ENCODE assay signal across 26 cellular contexts in genomic region chr9:98869866-98870265, GRCh38.
"Had no signal": no experiment of that assay in that cellular context is flagged by ENCODE, and none has a peak within 500 bp of the region (broad histone marks: within the 10 kb centered on the region; RNA-seq: fewer than 3 reads in every experiment).

No MANE protein-coding gene starts in this region.

- H3K4me3 ChIP-seq: ascending aorta, body of pancreas, Peyer's patch had no signal

- H3K4me3 Mint-ChIP-seq: activated CD8-positive, alpha-beta T cell treated with anti-CD3 and anti-CD28 coated beads for 36 hours; activated naive CD8-positive, alpha-beta T cell treated with anti-CD3 and anti-CD28 coated beads, Interleukin-2, amount 50 U/mL, for 24 hours; activated T-cell treated with anti-CD3 and anti-CD28 coated beads, Interleukin-2, amount 50 U/mL, for 24 hours; activated T-helper 1 cell treated with anti-CD3 and anti-CD28 coated beads, Interleukin-12 subunit alpha, Interleukin-12 subunit beta, Interleukin-2, Interleukin-4 antibody, amounts not matched to agents 30 ng/mL and 10 ng/mL and 1 ng/mL, durations not matched to agents 14 hours and 24 hours and 36 hours; central memory CD8-positive, alpha-beta T cell; T-helper 2 cell treated with Interferon-gamma antibody and Interleukin-4, amounts not matched to agents 5 μg/mL and 100 μg/mL, for 36 hours had no signal

- H3K4me1 Mint-ChIP-seq: activated naive CD8-positive, alpha-beta T cell treated with anti-CD3 and anti-CD28 coated beads, Interleukin-2, amount 50 U/mL, for 24 hours; central memory CD8-positive, alpha-beta T cell had no signal

- ATAC-seq: activated CD4-positive, CD25-positive, alpha-beta regulatory T cell treated with anti-CD3 and anti-CD28 coated beads, Interleukin-2, amount 50 U/mL, for 24 hours; activated CD8-positive, alpha-beta T cell treated with anti-CD3 and anti-CD28 coated beads for 36 hours; activated naive CD4-positive, alpha-beta T cell treated with anti-CD3 and anti-CD28 coated beads, Interleukin-2, amount 50 U/mL, for 72 hours; activated naive CD8-positive, alpha-beta T cell treated with anti-CD3 and anti-CD28 coated beads, Interleukin-2, amount 50 U/mL, for 24 hours; body of pancreas had no signal

- FAIRE-seq: bronchial epithelial cell had no signal

- H3K9me3 Mint-ChIP-seq: activated CD8-positive, alpha-beta T cell treated with anti-CD3 and anti-CD28 coated beads for 36 hours; activated naive CD8-positive, alpha-beta T cell treated with anti-CD3 and anti-CD28 coated beads, Interleukin-2, amount 50 U/mL, for 24 hours; activated T-cell treated with anti-CD3 and anti-CD28 coated beads, Interleukin-2, amount 50 U/mL, for 24 hours; activated T-helper 1 cell treated with anti-CD3 and anti-CD28 coated beads, Interleukin-12 subunit alpha, Interleukin-12 subunit beta, Interleukin-2, Interleukin-4 antibody, amounts not matched to agents 30 ng/mL and 10 ng/mL and 1 ng/mL, durations not matched to agents 14 hours and 24 hours and 36 hours; central memory CD8-positive, alpha-beta T cell; T-helper 2 cell treated with Interferon-gamma antibody and Interleukin-4, amounts not matched to agents 5 μg/mL and 100 μg/mL, for 36 hours had no signal

- DNase-seq: activated CD4-positive, alpha-beta T cell treated with anti-CD3 and anti-CD28 coated beads for 4 hours; activated CD8-positive, alpha-beta memory T cell treated with anti-CD3 and anti-CD28 coated beads, Interleukin-2, amount 50 U/mL, for 48 hours; activated CD8-positive, alpha-beta T cell treated with anti-CD3 and anti-CD28 coated beads for 36 hours; activated effector memory CD4-positive, alpha-beta T cell treated with anti-CD3 and anti-CD28 coated beads, Interleukin-2, amount 50 U/mL, for 16 hours; activated naive CD4-positive, alpha-beta T cell treated with Interleukin-2 at 50 U/mL for 16 hours; activated naive CD8-positive, alpha-beta T cell treated with anti-CD3 and anti-CD28 coated beads, Interleukin-2, amount 50 U/mL, for 24 hours; activated T-cell treated with anti-CD3 and anti-CD28 coated beads, Interleukin-2, amount 50 U/mL, for 24 hours; amniotic stem cell; Kasumi-1; KBM-7; MM.1S; NCI-H1105; NCI-H1436; NCI-H1694 treated with DMSO at 0.1 percent for 48 hours; NCI-H2029 treated with DMSO at 0.1 percent for 48 hours; NCI-H510A treated with DMSO at 0.1 percent for 48 hours; Peyer's patch; SIG-M5 had no signal

- H3K36me3 Mint-ChIP-seq: activated naive CD4-positive, alpha-beta T cell treated with anti-CD3 and anti-CD28 coated beads, Interleukin-2, amount 50 U/mL, for 72 hours had no signal

- H3K27me3 ChIP-seq: ascending aorta, body of pancreas, Peyer's patch had no signal

- H3K4me1 ChIP-seq: ascending aorta had no signal

- H3K9me3 ChIP-seq: ascending aorta, body of pancreas, Peyer's patch had no signal

- H3K27ac ChIP-seq: ascending aorta, Peyer's patch had no signal

- H3K36me3 ChIP-seq: ascending aorta, Peyer's patch had no signal

- H3K27ac Mint-ChIP-seq: activated CD8-positive, alpha-beta T cell treated with anti-CD3 and anti-CD28 coated beads for 36 hours; activated naive CD4-positive, alpha-beta T cell treated with anti-CD3 and anti-CD28 coated beads, Interleukin-2, amount 50 U/mL, for 72 hours; activated naive CD8-positive, alpha-beta T cell treated with anti-CD3 and anti-CD28 coated beads, Interleukin-2, amount 50 U/mL, for 24 hours; activated T-cell treated with anti-CD3 and anti-CD28 coated beads, Interleukin-2, amount 50 U/mL, for 24 hours; activated T-helper 1 cell treated with anti-CD3 and anti-CD28 coated beads, Interleukin-12 subunit alpha, Interleukin-12 subunit beta, Interleukin-2, Interleukin-4 antibody, amounts not matched to agents 30 ng/mL and 10 ng/mL and 1 ng/mL, durations not matched to agents 14 hours and 24 hours and 36 hours; T-helper 2 cell treated with Interferon-gamma antibody and Interleukin-4, amounts not matched to agents 5 μg/mL and 100 μg/mL, for 36 hours had no signal
